11 cellular contexts compared by ENCODE assay signal in genomic region chr3:23162939-23163338, GRCh38. TPM values are rescaled to one million over a fixed set of nuclear protein-coding genes. Genes with fewer than 3 reads are reported as not detected.
DNase-seq lines count a peak whose midpoint lies in the region; ATAC-seq lines count a peak whose summit lies in the region.
"Had no signal": no experiment of that assay in that cellular context is flagged by ENCODE, and none has a peak within 500 bp of the region (broad histone marks: within the 10 kb centered on the region; RNA-seq: fewer than 3 reads in every experiment).

No MANE protein-coding gene starts in this region.

- no peak overlapping the region for H3K4me3 Mint-ChIP-seq in activated naive CD8-positive, alpha-beta T cell treated with anti-CD3 and anti-CD28 coated beads, Interleukin-2, amount 50 U/mL, for 24 hours
- H3K4me3 Mint-ChIP-seq: CD8-positive, alpha-beta memory T cell; H9 had no signal

- H3K36me3 Mint-ChIP-seq in activated naive CD8-positive, alpha-beta T cell treated with anti-CD3 and anti-CD28 coated beads, Interleukin-2, amount 50 U/mL, for 24 hours (ENCODE audit: low read depth) = no peaks in the 10 kb centered on the region
- H3K36me3 Mint-ChIP-seq: CD8-positive, alpha-beta memory T cell had no signal

- peaks cover 20% of the 10 kb centered on the region for H3K4me1 Mint-ChIP-seq in activated naive CD8-positive, alpha-beta T cell treated with anti-CD3 and anti-CD28 coated beads, Interleukin-2, amount 50 U/mL, for 24 hours
- H3K4me1 Mint-ChIP-seq: CD8-positive, alpha-beta memory T cell; H9 had no signal

- no peak for DNase-seq in NCI-H446 (lab: John Stamatoyannopoulos, UW)
- no peak for DNase-seq in activated CD4-positive, alpha-beta T cell treated with anti-CD3 and anti-CD28 coated beads for 1 hour
- no peak for DNase-seq in activated naive CD8-positive, alpha-beta T cell treated with anti-CD3 and anti-CD28 coated beads, Interleukin-2, amount 50 U/mL, for 24 hours
- DNase-seq in epidermal melanocyte (ENCODE audit: insufficient read length, low spot score) = no peak
- DNase-seq: CD8-positive, alpha-beta memory T cell; H9; NCI-H1436 had no signal

- peak; percentile 27 for ATAC-seq in GM18508 (IDR thresholded peaks at IDR 0.05; ENCODE audit: insufficient read depth, unreplicated experiment)
- peak; percentile 74 for ATAC-seq in GM21515 (IDR thresholded peaks at IDR 0.05; ENCODE audit: unreplicated experiment)
- ATAC-seq in HG03135 (IDR thresholded peaks at IDR 0.05; ENCODE audit: unreplicated experiment) = peak; percentile 50
- peak; percentile 94 for ATAC-seq in esophagus mucosa
- ATAC-seq in activated naive CD8-positive, alpha-beta T cell treated with anti-CD3 and anti-CD28 coated beads, Interleukin-2, amount 50 U/mL, for 24 hours = no peak

- H3K27ac Mint-ChIP-seq in activated naive CD8-positive, alpha-beta T cell treated with anti-CD3 and anti-CD28 coated beads, Interleukin-2, amount 50 U/mL, for 24 hours = no peak overlapping the region
- H3K27ac Mint-ChIP-seq: CD8-positive, alpha-beta memory T cell; H9 had no signal

- peaks cover 4% of the 10 kb centered on the region for H3K27me3 Mint-ChIP-seq in activated naive CD8-positive, alpha-beta T cell treated with anti-CD3 and anti-CD28 coated beads, Interleukin-2, amount 50 U/mL, for 24 hours

- H3K9me3 Mint-ChIP-seq in activated naive CD8-positive, alpha-beta T cell treated with anti-CD3 and anti-CD28 coated beads, Interleukin-2, amount 50 U/mL, for 24 hours = no peaks in the 10 kb centered on the region
- H3K9me3 Mint-ChIP-seq: CD8-positive, alpha-beta memory T cell; H9 had no signal

RNA-seq across cellular contexts. Expression of gene UBE2E2, which starts 40.2 kb away (rescaled TPM):
- 33.9 TPM for total RNA-seq in esophagus mucosa
